In genomic region chr2:39620067-39620466, GRCh38 we compare ENCODE assay signal across 9 cellular contexts. TPM values are rescaled to one million over a fixed set of nuclear protein-coding genes. Genes with fewer than 3 reads are reported as not detected.
DNase-seq lines count a peak whose midpoint lies in the region; ATAC-seq and TF ChIP-seq lines count a peak whose summit lies in the region.
"Had no signal": no experiment of that assay in that cellular context is flagged by ENCODE, and none has a peak within 500 bp of the region (broad histone marks: within the 10 kb centered on the region; RNA-seq: fewer than 3 reads in every experiment).

No MANE protein-coding gene starts in this region.

- no peak for TF ChIP-seq CTCF in liver (IDR thresholded peaks at IDR 0.05; ENCODE audit: low read depth, low read length, missing input control)

- H3K27ac ChIP-seq in liver (ENCODE audit: low read depth in 1 of 2, low read length in 2 of 2): no peak overlapping the region

- H3K4me3 ChIP-seq in Jurkat, Clone E6-1 (ENCODE audit: low read length): no peak overlapping the region
- no peak overlapping the region for H3K4me3 ChIP-seq in liver (ENCODE audit: low read depth in 1 of 3, low read length in 3 of 3)

- no peaks in the 10 kb centered on the region for H3K27me3 ChIP-seq in liver (ENCODE audit: control insufficient read depth in 4 of 4, insufficient read depth in 4 of 4, low read length in 3 of 4)

- no peak for ATAC-seq in HG03571 (IDR thresholded peaks at IDR 0.05; ENCODE audit: unreplicated experiment)
- ATAC-seq in GM18867 (IDR thresholded peaks at IDR 0.05; ENCODE audit: unreplicated experiment): no peak
- ATAC-seq in GM18519 (IDR thresholded peaks at IDR 0.05; ENCODE audit: low FRiP score, unreplicated experiment): no peak
- no peak for ATAC-seq in activated CD4-positive, CD25-positive, alpha-beta regulatory T cell treated with anti-CD3 and anti-CD28 coated beads, Interleukin-2, amount 50 U/mL, for 24 hours

- no peaks in the 10 kb centered on the region for H3K9me3 ChIP-seq in liver (ENCODE audit: control insufficient read depth in 4 of 4, low read length in 3 of 4)

- no peaks in the 10 kb centered on the region for H3K36me3 ChIP-seq in liver (ENCODE audit: control insufficient read depth in 4 of 4, insufficient read depth in 3 of 4, low read depth in 1 of 4, low read length in 3 of 4)

- no peak for TF ChIP-seq RAD21 in liver (IDR thresholded peaks at IDR 0.05)

- DNase-seq in Ammon's horn (ENCODE audit: low spot score): peak; percentile 46
- peak; percentile 50 for DNase-seq in Jurkat, Clone E6-1 (ENCODE audit: low read depth, low spot score)
- peak; percentile 93 for DNase-seq in amniotic epithelial cell (ENCODE audit: low read depth)

- H3K4me1 ChIP-seq in liver (ENCODE audit: control insufficient read depth in 4 of 4, insufficient read depth in 4 of 4, low read length in 3 of 4): peaks cover 0 to 5% (median 0%) of the 10 kb centered on the region in 4 donors

- peak overlapping the region in 1 of 2 donors; percentile 29 for H3K9ac ChIP-seq in liver (ENCODE audit: low read depth in 1 of 2, low read length in 2 of 2)

- 28% methylated on average over 6 of the region's 6 CpGs for WGBS in liver

TF ChIP-seq in liver, 16 proteins besides CTCF, POLR2A, EP300 and RAD21:
- TF ChIP-seq ATF3 (IDR thresholded peaks at IDR 0.05) (no peak), RXRA (IDR thresholded peaks at IDR 0.05) (peak in 1 of 2 donors; percentile 7), FOXA1 (IDR thresholded peaks at IDR 0.05) (no peak), GABPA (IDR thresholded peaks at IDR 0.05 in 1 of 2, conservative IDR thresholded peaks at IDR 0.05 in 1 of 2) (no peak), HNF4G (IDR thresholded peaks at IDR 0.05) (no peak), FOXA2 (IDR thresholded peaks at IDR 0.05) (no peak), YY1 (IDR thresholded peaks at IDR 0.05) (peak; percentile 37), EGR1 (IDR thresholded peaks at IDR 0.05; ENCODE audit: low read depth in 2 of 2) (no peak), NR2F2 (IDR thresholded peaks at IDR 0.05) (no peak)

RNA-seq across cellular contexts. Expression of gene TMEM178A, which starts 45.6 kb away (rescaled TPM):
- polyA plus RNA-seq in Jurkat, Clone E6-1 (2012; ENCODE audit: insufficient read depth, insufficient read length): not detected
- total RNA-seq in liver: under 1 TPM; 0.42 to 0.56 TPM
- under 1 TPM; 0.21 to 0.64 TPM for polyA plus RNA-seq in liver
- total RNA-seq: T-helper 2 cell treated with Interferon-gamma antibody and Interleukin-4, amounts not matched to agents 100 ng/mL and 5 ng/mL, for 36 hours had no signal
